In the genomic region with DNA sequence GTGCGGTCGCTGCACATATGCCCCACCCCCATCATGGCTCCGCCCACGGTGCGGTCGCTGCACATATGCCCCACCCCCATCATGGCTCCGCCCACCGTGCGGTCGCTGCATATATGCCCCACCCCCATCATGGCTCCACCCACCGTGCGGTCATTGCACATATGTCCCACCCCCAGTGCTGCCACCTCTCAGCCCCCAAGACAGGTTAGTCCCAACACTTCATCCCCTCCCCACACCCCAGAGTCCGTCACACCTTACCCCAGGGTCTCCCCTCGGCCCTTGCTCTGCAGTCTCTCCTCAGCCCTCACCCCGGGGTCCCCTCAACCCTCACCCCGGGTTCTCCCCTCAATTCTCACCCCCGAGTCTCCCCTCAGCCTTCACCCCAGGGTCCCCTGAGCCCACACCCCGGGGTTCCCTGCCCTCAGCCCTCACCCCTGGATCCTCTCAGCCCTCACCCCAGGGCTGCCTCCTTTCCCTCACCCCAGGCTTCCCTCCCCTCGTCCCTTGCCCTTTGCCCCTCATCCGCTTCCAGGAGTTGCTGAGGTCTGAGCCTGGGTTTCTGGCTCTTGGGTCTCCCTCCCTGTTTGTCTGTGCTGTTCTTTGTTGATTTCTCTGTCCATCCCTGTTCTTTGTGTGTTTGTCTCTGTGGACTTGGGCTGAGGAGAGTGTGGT, we compare ENCODE assay signal across 2 cellular contexts.
TF ChIP-seq lines count a peak whose summit lies in the region.

No MANE protein-coding gene starts in this region.

TF ChIP-seq in GM23338, 12 proteins besides CTCF, POLR2A, EP300 and RAD21 (continues in another document):
- TF ChIP-seq, protein P1, sequence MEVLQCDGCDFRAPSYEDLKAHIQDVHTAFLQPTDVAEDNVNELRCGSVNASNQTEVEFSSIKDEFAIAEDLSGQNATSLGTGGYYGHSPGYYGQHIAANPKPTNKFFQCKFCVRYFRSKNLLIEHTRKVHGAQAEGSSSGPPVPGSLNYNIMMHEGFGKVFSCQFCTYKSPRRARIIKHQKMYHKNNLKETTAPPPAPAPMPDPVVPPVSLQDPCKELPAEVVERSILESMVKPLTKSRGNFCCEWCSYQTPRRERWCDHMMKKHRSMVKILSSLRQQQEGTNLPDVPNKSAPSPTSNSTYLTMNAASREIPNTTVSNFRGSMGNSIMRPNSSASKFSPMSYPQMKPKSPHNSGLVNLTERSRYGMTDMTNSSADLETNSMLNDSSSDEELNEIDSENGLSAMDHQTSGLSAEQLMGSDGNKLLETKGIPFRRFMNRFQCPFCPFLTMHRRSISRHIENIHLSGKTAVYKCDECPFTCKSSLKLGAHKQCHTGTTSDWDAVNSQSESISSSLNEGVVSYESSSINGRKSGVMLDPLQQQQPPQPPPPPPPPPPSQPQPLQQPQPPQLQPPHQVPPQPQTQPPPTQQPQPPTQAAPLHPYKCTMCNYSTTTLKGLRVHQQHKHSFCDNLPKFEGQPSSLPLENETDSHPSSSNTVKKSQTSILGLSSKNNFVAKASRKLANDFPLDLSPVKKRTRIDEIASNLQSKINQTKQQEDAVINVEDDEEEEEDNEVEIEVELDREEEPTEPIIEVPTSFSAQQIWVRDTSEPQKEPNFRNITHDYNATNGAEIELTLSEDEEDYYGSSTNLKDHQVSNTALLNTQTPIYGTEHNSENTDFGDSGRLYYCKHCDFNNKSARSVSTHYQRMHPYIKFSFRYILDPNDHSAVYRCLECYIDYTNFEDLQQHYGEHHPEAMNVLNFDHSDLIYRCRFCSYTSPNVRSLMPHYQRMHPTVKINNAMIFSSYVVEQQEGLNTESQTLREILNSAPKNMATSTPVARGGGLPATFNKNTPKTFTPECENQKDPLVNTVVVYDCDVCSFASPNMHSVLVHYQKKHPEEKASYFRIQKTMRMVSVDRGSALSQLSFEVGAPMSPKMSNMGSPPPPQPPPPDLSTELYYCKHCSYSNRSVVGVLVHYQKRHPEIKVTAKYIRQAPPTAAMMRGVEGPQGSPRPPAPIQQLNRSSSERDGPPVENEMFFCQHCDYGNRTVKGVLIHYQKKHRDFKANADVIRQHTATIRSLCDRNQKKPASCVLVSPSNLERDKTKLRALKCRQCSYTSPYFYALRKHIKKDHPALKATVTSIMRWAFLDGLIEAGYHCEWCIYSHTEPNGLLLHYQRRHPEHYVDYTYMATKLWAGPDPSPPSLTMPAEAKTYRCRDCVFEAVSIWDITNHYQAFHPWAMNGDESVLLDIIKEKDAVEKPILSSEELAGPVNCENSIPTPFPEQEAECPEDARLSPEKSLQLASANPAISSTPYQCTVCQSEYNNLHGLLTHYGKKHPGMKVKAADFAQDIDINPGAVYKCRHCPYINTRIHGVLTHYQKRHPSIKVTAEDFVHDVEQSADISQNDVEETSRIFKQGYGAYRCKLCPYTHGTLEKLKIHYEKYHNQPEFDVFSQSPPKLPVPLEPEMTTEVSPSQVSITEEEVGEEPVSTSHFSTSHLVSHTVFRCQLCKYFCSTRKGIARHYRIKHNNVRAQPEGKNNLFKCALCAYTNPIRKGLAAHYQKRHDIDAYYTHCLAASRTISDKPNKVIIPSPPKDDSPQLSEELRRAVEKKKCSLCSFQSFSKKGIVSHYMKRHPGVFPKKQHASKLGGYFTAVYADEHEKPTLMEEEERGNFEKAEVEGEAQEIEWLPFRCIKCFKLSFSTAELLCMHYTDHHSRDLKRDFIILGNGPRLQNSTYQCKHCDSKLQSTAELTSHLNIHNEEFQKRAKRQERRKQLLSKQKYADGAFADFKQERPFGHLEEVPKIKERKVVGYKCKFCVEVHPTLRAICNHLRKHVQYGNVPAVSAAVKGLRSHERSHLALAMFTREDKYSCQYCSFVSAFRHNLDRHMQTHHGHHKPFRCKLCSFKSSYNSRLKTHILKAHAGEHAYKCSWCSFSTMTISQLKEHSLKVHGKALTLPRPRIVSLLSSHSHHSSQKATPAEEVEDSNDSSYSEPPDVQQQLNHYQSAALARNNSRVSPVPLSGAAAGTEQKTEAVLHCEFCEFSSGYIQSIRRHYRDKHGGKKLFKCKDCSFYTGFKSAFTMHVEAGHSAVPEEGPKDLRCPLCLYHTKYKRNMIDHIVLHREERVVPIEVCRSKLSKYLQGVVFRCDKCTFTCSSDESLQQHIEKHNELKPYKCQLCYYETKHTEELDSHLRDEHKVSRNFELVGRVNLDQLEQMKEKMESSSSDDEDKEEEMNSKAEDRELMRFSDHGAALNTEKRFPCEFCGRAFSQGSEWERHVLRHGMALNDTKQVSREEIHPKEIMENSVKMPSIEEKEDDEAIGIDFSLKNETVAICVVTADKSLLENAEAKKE (CRISPR knock-in tag; IDR thresholded peaks at IDR 0.05): no peak
- no peak for TF ChIP-seq CREB1 (CRISPR knock-in tag; IDR thresholded peaks at IDR 0.05; ENCODE audit: low read depth)
- TF ChIP-seq EZH2 (IDR thresholded peaks at IDR 0.05; ENCODE audit: low read depth, unreplicated experiment): no peak
- TF ChIP-seq ZNF331 (CRISPR knock-in tag; IDR thresholded peaks at IDR 0.05; ENCODE audit: low read depth): no peak
- TF ChIP-seq, protein P2, sequence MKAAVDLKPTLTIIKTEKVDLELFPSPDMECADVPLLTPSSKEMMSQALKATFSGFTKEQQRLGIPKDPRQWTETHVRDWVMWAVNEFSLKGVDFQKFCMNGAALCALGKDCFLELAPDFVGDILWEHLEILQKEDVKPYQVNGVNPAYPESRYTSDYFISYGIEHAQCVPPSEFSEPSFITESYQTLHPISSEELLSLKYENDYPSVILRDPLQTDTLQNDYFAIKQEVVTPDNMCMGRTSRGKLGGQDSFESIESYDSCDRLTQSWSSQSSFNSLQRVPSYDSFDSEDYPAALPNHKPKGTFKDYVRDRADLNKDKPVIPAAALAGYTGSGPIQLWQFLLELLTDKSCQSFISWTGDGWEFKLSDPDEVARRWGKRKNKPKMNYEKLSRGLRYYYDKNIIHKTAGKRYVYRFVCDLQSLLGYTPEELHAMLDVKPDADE (IDR thresholded peaks at IDR 0.05): no peak
- no peak for TF ChIP-seq ZNF114 (CRISPR knock-in tag; IDR thresholded peaks at IDR 0.05)
- TF ChIP-seq NANOG (IDR thresholded peaks at IDR 0.05; ENCODE audit: borderline replicate concordance): no peak
- TF ChIP-seq JUNB (IDR thresholded peaks at IDR 0.05; ENCODE audit: unreplicated experiment): no peak
- no peak for TF ChIP-seq EZH2phosphoT487 (IDR thresholded peaks at IDR 0.05; ENCODE audit: unreplicated experiment)
- no peak for TF ChIP-seq STAT1 (IDR thresholded peaks at IDR 0.05; ENCODE audit: unreplicated experiment)

TF ChIP-seq in HEK293T, 16 proteins besides CTCF, POLR2A, EP300 and RAD21:
- TF ChIP-seq ARNT (IDR thresholded peaks at IDR 0.05): no peak
- no peak for TF ChIP-seq LEF1 (IDR thresholded peaks at IDR 0.05; ENCODE audit: borderline replicate concordance)
- TF ChIP-seq ELF4 (IDR thresholded peaks at IDR 0.05): no peak
- no peak for TF ChIP-seq FOXK2 (IDR thresholded peaks at IDR 0.05)
- TF ChIP-seq BHLHE40 (IDR thresholded peaks at IDR 0.05; ENCODE audit: borderline replicate concordance): no peak
- no peak for TF ChIP-seq CTBP1 (IDR thresholded peaks at IDR 0.05; ENCODE audit: borderline replicate concordance)
- TF ChIP-seq HDGF (IDR thresholded peaks at IDR 0.05; ENCODE audit: borderline replicate concordance): no peak
- no peak for TF ChIP-seq FOXM1 (IDR thresholded peaks at IDR 0.05; ENCODE audit: borderline replicate concordance)
- no peak for TF ChIP-seq SP1 (IDR thresholded peaks at IDR 0.05)
- TF ChIP-seq, protein P3, sequence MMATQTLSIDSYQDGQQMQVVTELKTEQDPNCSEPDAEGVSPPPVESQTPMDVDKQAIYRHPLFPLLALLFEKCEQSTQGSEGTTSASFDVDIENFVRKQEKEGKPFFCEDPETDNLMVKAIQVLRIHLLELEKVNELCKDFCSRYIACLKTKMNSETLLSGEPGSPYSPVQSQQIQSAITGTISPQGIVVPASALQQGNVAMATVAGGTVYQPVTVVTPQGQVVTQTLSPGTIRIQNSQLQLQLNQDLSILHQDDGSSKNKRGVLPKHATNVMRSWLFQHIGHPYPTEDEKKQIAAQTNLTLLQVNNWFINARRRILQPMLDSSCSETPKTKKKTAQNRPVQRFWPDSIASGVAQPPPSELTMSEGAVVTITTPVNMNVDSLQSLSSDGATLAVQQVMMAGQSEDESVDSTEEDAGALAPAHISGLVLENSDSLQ (IDR thresholded peaks at IDR 0.05): no peak
- no peak for TF ChIP-seq NFRKB (IDR thresholded peaks at IDR 0.05)
- TF ChIP-seq TARDBP (IDR thresholded peaks at IDR 0.05): no peak
- no peak for TF ChIP-seq ZNF384 (IDR thresholded peaks at IDR 0.05)
- no peak for TF ChIP-seq L3MBTL2 (conservative IDR thresholded peaks at IDR 0.05)
- no peak for TF ChIP-seq FOXA1 (IDR thresholded peaks at IDR 0.05)
- TF ChIP-seq SUZ12 (IDR thresholded peaks at IDR 0.05): no peak
